ENCODE assay signal across 10 cellular contexts in genomic region chr19:1245884-1246816, GRCh38. TPM values are rescaled to one million over a fixed set of nuclear protein-coding genes. Genes with fewer than 3 reads are reported as not detected.
A peak's percentile ranks its signal among the peaks of the same experiment; 100 is the strongest.
DNase-seq lines count a peak whose midpoint lies in the region; ATAC-seq and TF ChIP-seq lines count a peak whose summit lies in the region.
"Had no signal": no experiment of that assay in that cellular context is flagged by ENCODE, and none has a peak within 500 bp of the region (broad histone marks: within the 10 kb centered on the region; RNA-seq: fewer than 3 reads in every experiment).

No MANE protein-coding gene starts in this region.

- H3K27ac ChIP-seq in endodermal cell (ENCODE audit: low read depth, low read length) (no peak overlapping the region), neural cell (ENCODE audit: low read length) (no peak overlapping the region), vagina (peak overlapping the region; percentile 100)

- peak overlapping the region; percentile 25 for H3K27ac Mint-ChIP-seq in activated naive CD8-positive, alpha-beta T cell treated with anti-CD3 and anti-CD28 coated beads, Interleukin-2, amount 10 ng/mL, durations not matched to agents 7 days and 5 days
- no peak overlapping the region for H3K27ac Mint-ChIP-seq in activated naive CD8-positive, alpha-beta T cell treated with anti-CD3 and anti-CD28 coated beads, Interleukin-2, amount 50 U/mL, for 24 hours
- no peak overlapping the region for H3K27ac Mint-ChIP-seq in endodermal cell

- TF ChIP-seq EP300 in neural cell (conservative IDR thresholded peaks at IDR 0.05; ENCODE audit: poor library complexity, severe bottlenecking): no peak

- intact Hi-C loops in vagina (cut with DNase I): loop anchor here (5.0 to 10.0 kb wide), 2 partner anchors 224 to 321 kb away; partner anchors contain the start of genes ARID3A, RNU6-2 and TMEM259

- no peaks in the 10 kb centered on the region for H4K20me1 ChIP-seq in neural cell (ENCODE audit: insufficient read depth)

- H3K4me1 Mint-ChIP-seq in activated naive CD8-positive, alpha-beta T cell treated with anti-CD3 and anti-CD28 coated beads, Interleukin-2, amount 10 ng/mL, durations not matched to agents 7 days and 5 days: peaks cover 12% of the 10 kb centered on the region
- H3K4me1 Mint-ChIP-seq in activated naive CD8-positive, alpha-beta T cell treated with anti-CD3 and anti-CD28 coated beads, Interleukin-2, amount 50 U/mL, for 24 hours: peaks cover 17% of the 10 kb centered on the region
- peaks cover 5% of the 10 kb centered on the region for H3K4me1 Mint-ChIP-seq in endodermal cell

- no peaks in the 10 kb centered on the region for H3K27me3 Mint-ChIP-seq in activated naive CD8-positive, alpha-beta T cell treated with anti-CD3 and anti-CD28 coated beads, Interleukin-2, amount 10 ng/mL, durations not matched to agents 7 days and 5 days
- H3K27me3 Mint-ChIP-seq in activated naive CD8-positive, alpha-beta T cell treated with anti-CD3 and anti-CD28 coated beads, Interleukin-2, amount 50 U/mL, for 24 hours: peaks cover 2% of the 10 kb centered on the region
- no peaks in the 10 kb centered on the region for H3K27me3 Mint-ChIP-seq in endodermal cell (ENCODE audit: insufficient read depth)

- no peaks in the 10 kb centered on the region for H3K27me3 ChIP-seq in endodermal cell (ENCODE audit: control insufficient read depth, insufficient read depth, low read length, poor library complexity, severe bottlenecking)
- no peaks in the 10 kb centered on the region for H3K27me3 ChIP-seq in neural cell (ENCODE audit: insufficient read depth, low read depth, low read length)
- no peaks in the 10 kb centered on the region for H3K27me3 ChIP-seq in vagina

- POLR2A ChIA-PET in activated naive CD8-positive, alpha-beta T cell treated with anti-CD3 and anti-CD28 coated beads, Interleukin-2, amount 10 ng/mL, durations not matched to agents 7 days and 5 days (lab: Charles Lee): interaction anchor here (0.6 to 7.7 kb wide), 4 partner anchors 15 to 180 kb away, joined by 3 to 385 read pairs (median 4); partner anchors contain the start of gene CIRBP

- H3K9me3 Mint-ChIP-seq in activated naive CD8-positive, alpha-beta T cell treated with anti-CD3 and anti-CD28 coated beads, Interleukin-2, amount 10 ng/mL, durations not matched to agents 7 days and 5 days: no peaks in the 10 kb centered on the region
- H3K9me3 Mint-ChIP-seq in activated naive CD8-positive, alpha-beta T cell treated with anti-CD3 and anti-CD28 coated beads, Interleukin-2, amount 50 U/mL, for 24 hours: no peaks in the 10 kb centered on the region
- H3K9me3 Mint-ChIP-seq in endodermal cell: no peaks in the 10 kb centered on the region

- TF ChIP-seq CTCF in endodermal cell (conservative IDR thresholded peaks at IDR 0.05) (no peak), neural cell (IDR thresholded peaks at IDR 0.05; ENCODE audit: poor library complexity, severe bottlenecking) (no peak), vagina (IDR thresholded peaks at IDR 0.05) (no peak)

- H3K4me3 ChIP-seq in endodermal cell (ENCODE audit: low read length) (no peak overlapping the region), neural cell (ENCODE audit: low read length) (no peak overlapping the region), vagina (peak overlapping the region in 1 of 2 donors; percentile 2)

- H3K4me1 ChIP-seq in endodermal cell (ENCODE audit: control insufficient read depth, insufficient read depth, low read length) (peaks cover 5% of the 10 kb centered on the region), vagina (peaks cover 63% of the 10 kb centered on the region)

- no peak for ATAC-seq in activated naive CD8-positive, alpha-beta T cell treated with anti-CD3 and anti-CD28 coated beads, Interleukin-2, amount 10 ng/mL, durations not matched to agents 7 days and 5 days (ENCODE audit: low read depth)
- ATAC-seq in activated naive CD8-positive, alpha-beta T cell treated with anti-CD3 and anti-CD28 coated beads, Interleukin-2, amount 50 U/mL, for 24 hours: no peak

- no peak overlapping the region for H2AFZ ChIP-seq in neural cell (ENCODE audit: low read depth, low read length)

- H3K9ac ChIP-seq in endodermal cell (ENCODE audit: extremely low read depth, low read length, poor library complexity, severe bottlenecking) (no peak overlapping the region), neural cell (ENCODE audit: low read length) (peak overlapping the region; percentile 16)

- H3K9me3 ChIP-seq in endodermal cell (ENCODE audit: control insufficient read depth, low read length): no peaks in the 10 kb centered on the region
- no peaks in the 10 kb centered on the region for H3K9me3 ChIP-seq in neural cell (ENCODE audit: low read length)
- H3K9me3 ChIP-seq in vagina: no peaks in the 10 kb centered on the region

- no peak overlapping the region for H3K4me2 ChIP-seq in neural cell (ENCODE audit: low read length)

- no peaks in the 10 kb centered on the region for H3K9me2 ChIP-seq in neural cell (ENCODE audit: insufficient read depth, low read length)

- DNase-seq in activated naive CD8-positive, alpha-beta T cell treated with anti-CD3 and anti-CD28 coated beads, Interleukin-2, amount 10 ng/mL, durations not matched to agents 7 days and 5 days: no peak
- no peak for DNase-seq in activated naive CD8-positive, alpha-beta T cell treated with anti-CD3 and anti-CD28 coated beads, Interleukin-2, amount 50 U/mL, for 24 hours
- DNase-seq in endodermal cell (peak; percentile 68), vagina (ENCODE audit: extremely low spot score in 2 of 2) (no peak), putamen (ENCODE audit: low spot score) (no peak), mucosa of gallbladder (ENCODE audit: low spot score) (no peak)
- no peak for DNase-seq in stimulated activated CD4-positive, alpha-beta T cell treated with anti-CD3 and anti-CD28 coated beads, Interleukin-12 subunit alpha, Interleukin-12 subunit beta, amount 100 ng/mL, for 4 hours
- DNase-seq: cortex of kidney, RPMI8226 had no signal

- no peak for TF ChIP-seq POLR2A in vagina (IDR thresholded peaks at IDR 0.05)

- no peak for TF ChIP-seq RAD21 in neural cell (conservative IDR thresholded peaks at IDR 0.05)

- 89 to 96% methylated on average over 8 to 24 of the region's 24 CpGs for WGBS in endodermal cell (ENCODE audit: insufficient coverage in 1 of 2, insufficient read length in 1 of 2), 2 experiments

- H3K4me3 Mint-ChIP-seq in activated naive CD8-positive, alpha-beta T cell treated with anti-CD3 and anti-CD28 coated beads, Interleukin-2, amount 10 ng/mL, durations not matched to agents 7 days and 5 days: no peak overlapping the region
- H3K4me3 Mint-ChIP-seq in activated naive CD8-positive, alpha-beta T cell treated with anti-CD3 and anti-CD28 coated beads, Interleukin-2, amount 50 U/mL, for 24 hours: no peak overlapping the region
- no peak overlapping the region for H3K4me3 Mint-ChIP-seq in endodermal cell

- no peaks in the 10 kb centered on the region for H3F3A ChIP-seq in neural cell (ENCODE audit: insufficient read depth, low read length, poor library complexity, severe bottlenecking)

- peaks cover 17% of the 10 kb centered on the region for H3K79me2 ChIP-seq in neural cell (replicated peaks; ENCODE audit: insufficient read depth, low read length)

- no peaks in the 10 kb centered on the region for H3K36me3 Mint-ChIP-seq in activated naive CD8-positive, alpha-beta T cell treated with anti-CD3 and anti-CD28 coated beads, Interleukin-2, amount 10 ng/mL, durations not matched to agents 7 days and 5 days
- H3K36me3 Mint-ChIP-seq in activated naive CD8-positive, alpha-beta T cell treated with anti-CD3 and anti-CD28 coated beads, Interleukin-2, amount 50 U/mL, for 24 hours (ENCODE audit: low read depth): peaks cover 4% of the 10 kb centered on the region
- peaks cover 5% of the 10 kb centered on the region for H3K36me3 Mint-ChIP-seq in endodermal cell (ENCODE audit: low read depth)

- H3K36me3 ChIP-seq in endodermal cell (ENCODE audit: control insufficient read depth, insufficient read depth, low read length) (no peaks in the 10 kb centered on the region), neural cell (ENCODE audit: insufficient read depth, low read length) (no peaks in the 10 kb centered on the region), vagina (no peaks in the 10 kb centered on the region)

RNA-seq across cellular contexts. Expression of gene MIDN, which starts 2.2 kb away (rescaled TPM):
- total RNA-seq in activated naive CD8-positive, alpha-beta T cell treated with anti-CD3 and anti-CD28 coated beads, Interleukin-2, amount 10 ng/mL, durations not matched to agents 7 days and 5 days: 10 to 100 TPM; 75.2 to 80.7 TPM
- total RNA-seq in endodermal cell (100 to 1,000 TPM; 183 to 185 TPM), vagina (170 TPM), mucosa of gallbladder (127 TPM)
- 126 TPM for polyA plus RNA-seq in endodermal cell (2013, experiment 1 of 2)
- polyA plus RNA-seq in endodermal cell (2013, experiment 2 of 2): 115 TPM
- 24.8 and 28.3 TPM in 2 replicates for polyA plus RNA-seq in neural cell
- polyA minus RNA-seq in neural cell: 56.4 and 57.9 TPM in 2 replicates

RNA-seq across cellular contexts. Expression of gene ATP5F1D, which starts 4.6 kb away (rescaled TPM):
- total RNA-seq in activated naive CD8-positive, alpha-beta T cell treated with anti-CD3 and anti-CD28 coated beads, Interleukin-2, amount 10 ng/mL, durations not matched to agents 7 days and 5 days: 100 to 1,000 TPM; 157 to 161 TPM
- total RNA-seq in endodermal cell: 100 to 1,000 TPM; 144 to 159 TPM
- 108 TPM for polyA plus RNA-seq in endodermal cell (2013, experiment 1 of 2)
- 96.0 TPM for polyA plus RNA-seq in endodermal cell (2013, experiment 2 of 2)
- 22.8 and 47.8 TPM in 2 replicates for polyA plus RNA-seq in neural cell
- polyA minus RNA-seq in neural cell: 9.0 and 13.3 TPM in 2 replicates
- total RNA-seq in vagina: 154 TPM
- 213 TPM for total RNA-seq in mucosa of gallbladder

RNA-seq across cellular contexts. Expression of gene CBARP, which starts 8.3 kb away (rescaled TPM):
- under 1 TPM; 0.14 to 0.17 TPM for total RNA-seq in activated naive CD8-positive, alpha-beta T cell treated with anti-CD3 and anti-CD28 coated beads, Interleukin-2, amount 10 ng/mL, durations not matched to agents 7 days and 5 days
- 10 to 100 TPM; 21.5 to 28.5 TPM for total RNA-seq in endodermal cell
- polyA plus RNA-seq in endodermal cell (2013, experiment 1 of 2): 26.4 TPM
- polyA plus RNA-seq in endodermal cell (2013, experiment 2 of 2): 19.3 TPM
- 18.2 and 24.5 TPM in 2 replicates for polyA plus RNA-seq in neural cell
- 16.6 and 21.7 TPM in 2 replicates for polyA minus RNA-seq in neural cell
- 3.9 TPM for total RNA-seq in vagina
- total RNA-seq in mucosa of gallbladder: 1.1 TPM

RNA-seq across cellular contexts. Expression of gene CIRBP, which starts 23.0 kb away (rescaled TPM):
- total RNA-seq in activated naive CD8-positive, alpha-beta T cell treated with anti-CD3 and anti-CD28 coated beads, Interleukin-2, amount 10 ng/mL, durations not matched to agents 7 days and 5 days: 100 to 1,000 TPM; 327 to 342 TPM
- total RNA-seq in endodermal cell (100 to 1,000 TPM; 282 to 301 TPM), vagina (192 TPM), mucosa of gallbladder (382 TPM)
- polyA plus RNA-seq in endodermal cell (2013, experiment 1 of 2): 403 TPM
- 310 TPM for polyA plus RNA-seq in endodermal cell (2013, experiment 2 of 2)
- 1,663 and 1,665 TPM in 2 replicates for polyA plus RNA-seq in neural cell
- polyA minus RNA-seq in neural cell: 542 and 651 TPM in 2 replicates

RNA-seq across cellular contexts. Expression of gene FAM174C, which starts 29.2 kb away (rescaled TPM):
- total RNA-seq in activated naive CD8-positive, alpha-beta T cell treated with anti-CD3 and anti-CD28 coated beads, Interleukin-2, amount 10 ng/mL, durations not matched to agents 7 days and 5 days: 10 to 100 TPM; 44.5 to 48.3 TPM
- 10 to 100 TPM; 45.1 to 46.0 TPM for total RNA-seq in endodermal cell
- polyA plus RNA-seq in endodermal cell (2013, experiment 1 of 2): 18.2 TPM
- 19.0 TPM for polyA plus RNA-seq in endodermal cell (2013, experiment 2 of 2)
- 21.7 and 28.4 TPM in 2 replicates for polyA plus RNA-seq in neural cell
- 5.1 and 7.5 TPM in 2 replicates for polyA minus RNA-seq in neural cell
- total RNA-seq in vagina: 64.8 TPM
- total RNA-seq in mucosa of gallbladder: 57.6 TPM
